25 cellular contexts compared by ENCODE assay signal in the genomic region with DNA sequence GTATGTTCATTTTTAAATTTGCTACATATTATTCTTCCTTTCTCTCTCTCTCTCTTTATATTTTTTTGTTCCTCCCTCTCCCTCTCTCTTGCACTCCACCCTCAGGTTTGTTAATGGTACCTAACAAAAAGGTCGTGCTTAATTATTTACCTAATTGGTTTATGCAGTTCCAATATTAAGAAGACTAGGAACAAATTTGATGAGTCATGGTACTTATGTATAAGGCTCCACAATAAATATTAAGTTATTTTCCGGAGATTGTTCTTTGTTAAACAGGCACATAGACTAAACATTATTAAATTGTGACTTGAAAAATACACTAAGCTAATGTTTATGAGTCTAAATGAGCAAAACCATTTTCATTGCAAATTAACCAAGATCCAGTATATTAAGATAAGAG.
DNase-seq lines count a peak whose midpoint lies in the region; ATAC-seq, FAIRE-seq and TF ChIP-seq lines count a peak whose summit lies in the region.
"Had no signal": no experiment of that assay in that cellular context is flagged by ENCODE, and none has a peak within 500 bp of the region (broad histone marks: within the 10 kb centered on the region; RNA-seq: fewer than 3 reads in every experiment).

No MANE protein-coding gene starts in this region.

- no peaks in the 10 kb centered on the region for H3K79me2 ChIP-seq in HepG2 (ENCODE audit: insufficient read depth, low read length)
- H3K79me2 ChIP-seq in K562 (ENCODE audit: control insufficient read depth, insufficient read depth, low read length) = no peaks in the 10 kb centered on the region

- 40% methylated on average over 2 of the region's 2 CpGs for WGBS in HepG2 (ENCODE audit: low lambda C conversion rate)
- WGBS in right lobe of liver (ENCODE audit: insufficient coverage, low coverage, low lambda C conversion rate, missing lambda C conversion rate) = 82% methylated on average over 2 of the region's 2 CpGs
- 0% methylated on average over 2 of the region's 2 CpGs for WGBS in K562 (ENCODE audit: insufficient coverage, low coverage, missing lambda C conversion rate)

- BruUV-seq in HepG2 (replicated peaks; lab: Mats Ljungman, UMichigan) (no TSS peak), K562 (replicated peaks; lab: Mats Ljungman, UMichigan) (no TSS peak)

- no peaks in the 10 kb centered on the region for H3K4me1 ChIP-seq in HepG2 (ENCODE audit: insufficient read depth, low read length)
- no peaks in the 10 kb centered on the region for H3K4me1 ChIP-seq in right lobe of liver
- H3K4me1 ChIP-seq in K562 (replicated peaks in 1 of 2; ENCODE audit: control insufficient read depth in 2 of 2, insufficient read depth in 2 of 2, low read length in 2 of 2) = no peaks in the 10 kb centered on the region
- H3K4me1 ChIP-seq: BE2C, BLaER1 had no signal

- H3K9ac ChIP-seq in HepG2 (ENCODE audit: insufficient read depth, low read depth, low read length) (no peak overlapping the region), K562 (ENCODE audit: insufficient read depth in 1 of 2, low read depth in 2 of 2, low read length in 2 of 2) (no peak overlapping the region)
- H3K9ac ChIP-seq: BLaER1 had no signal

- POLR2A ChIA-PET in HepG2 (lab: Yijun Ruan, JAX) = no interaction called here
- POLR2A ChIA-PET in K562 (lab: Yijun Ruan, JAX) = no interaction called here

- TF ChIP-seq POLR2A in HepG2 (IDR thresholded peaks at IDR 0.05; ENCODE audit: insufficient read depth in 1 of 2, low read depth in 2 of 2, low read length in 2 of 2) = no peak
- no peak for TF ChIP-seq POLR2A in right lobe of liver (IDR thresholded peaks at IDR 0.05)
- TF ChIP-seq POLR2A in K562 (conservative IDR thresholded peaks at IDR 0.05) = no peak

- in situ Hi-C loops in HepG2 (cut with HindIII; ENCODE audit: extremely low pct_ligation_motif_present, low pct_unique_long_range_greater_than_20kb) (no loop called here), K562 (cut with MboI) (no loop called here)

- H2AFZ ChIP-seq in HepG2 (ENCODE audit: low read length) (no peak overlapping the region), K562 (ENCODE audit: low read depth, low read length) (no peak overlapping the region)

- CTCF ChIA-PET in HepG2 (lab: Yijun Ruan, JAX; ENCODE audit: low intra/inter-chr PET ratio, low total read pairs) (no interaction called here), K562 (lab: Yijun Ruan, JAX; ENCODE audit: low intra/inter-chr PET ratio) (no interaction called here)

- TF ChIP-seq RAD21 in HepG2 (CRISPR knock-in tag; IDR thresholded peaks at IDR 0.05) = no peak
- no peak for TF ChIP-seq RAD21 in K562 (CRISPR knock-in tag; conservative IDR thresholded peaks at IDR 0.05 in 1 of 2, IDR thresholded peaks at IDR 0.05 in 1 of 2)

- no peaks in the 10 kb centered on the region for H4K20me1 ChIP-seq in HepG2 (ENCODE audit: insufficient read depth, low read length)
- H4K20me1 ChIP-seq in K562 (replicated peaks; ENCODE audit: control insufficient read depth, insufficient read depth, low read length) = no peaks in the 10 kb centered on the region
- H4K20me1 ChIP-seq: BLaER1 had no signal

- no peaks in the 10 kb centered on the region for H3K9me1 ChIP-seq in K562 (ENCODE audit: control insufficient read depth, insufficient read depth, low read length)

- H3K4me3 ChIP-seq in HepG2 (replicated peaks in 1 of 3; ENCODE audit: insufficient read depth in 1 of 3, low read depth in 2 of 3, low read length in 3 of 3) = no peak overlapping the region
- H3K4me3 ChIP-seq in right lobe of liver = no peak overlapping the region
- no peak overlapping the region for H3K4me3 ChIP-seq in K562
- H3K4me3 ChIP-seq: BLaER1, GM12878 had no signal

- H3K36me3 ChIP-seq in HepG2 (replicated peaks in 1 of 2; ENCODE audit: control insufficient read depth in 1 of 2, insufficient read depth in 2 of 2, low read length in 2 of 2) = no peaks in the 10 kb centered on the region
- H3K36me3 ChIP-seq in right lobe of liver = no peaks in the 10 kb centered on the region
- no peaks in the 10 kb centered on the region for H3K36me3 ChIP-seq in K562 (ENCODE audit: control insufficient read depth, insufficient read depth, low read length)
- H3K36me3 ChIP-seq: BE2C, BLaER1 had no signal

- FAIRE-seq in HepG2 (lab: Jason Lieb, UNC) (no peak), K562 (lab: Jason Lieb, UNC) (no peak)
- FAIRE-seq: GM12878, GM12892, GM18507 had no signal

- H3K4me2 ChIP-seq in HepG2 (ENCODE audit: low read depth, low read length) (no peak overlapping the region), K562 (ENCODE audit: insufficient read depth, low read length) (no peak overlapping the region)
- H3K4me2 ChIP-seq: BLaER1 had no signal

- H3K27ac ChIP-seq in HepG2 (ENCODE audit: extremely low read length, insufficient read depth, low read length) (no peak overlapping the region), right lobe of liver (no peak overlapping the region), K562 (ENCODE audit: extremely low read depth, low read depth, low read length) (no peak overlapping the region)
- H3K27ac ChIP-seq: 22Rv1, BLaER1 had no signal

- no peak for TF ChIP-seq CTCF in HepG2 (CRISPR knock-in tag; IDR thresholded peaks at IDR 0.05)
- no peak for TF ChIP-seq CTCF in right lobe of liver (IDR thresholded peaks at IDR 0.05)
- TF ChIP-seq CTCF in K562 (IDR thresholded peaks at IDR 0.05 in 2 of 3, conservative IDR thresholded peaks at IDR 0.05 in 1 of 3; ENCODE audit: insufficient read depth in 2 of 3, low read depth in 1 of 3, low read length in 3 of 3) = no peak

- no peaks in the 10 kb centered on the region for H3K27me3 ChIP-seq in HepG2 (ENCODE audit: control insufficient read depth in 1 of 2, insufficient read depth in 2 of 2, low read length in 2 of 2)
- H3K27me3 ChIP-seq in right lobe of liver = no peaks in the 10 kb centered on the region
- H3K27me3 ChIP-seq in K562 (ENCODE audit: control insufficient read depth in 2 of 2, insufficient read depth in 2 of 2, low read length in 2 of 2) = no peaks in the 10 kb centered on the region
- H3K27me3 ChIP-seq: BE2C, BLaER1 had no signal

- intact Hi-C loops in HepG2 (cut with micrococcal nuclease; ENCODE audit: unreplicated experiment) = no loop called here
- intact Hi-C loops in right lobe of liver (cut with DNase I) = no loop called here
- intact Hi-C loops in K562 (cut with micrococcal nuclease) = no loop called here

- H3K9me3 ChIP-seq in HepG2 (ENCODE audit: low read length) (peaks cover 22% of the 10 kb centered on the region), right lobe of liver (no peaks in the 10 kb centered on the region), K562 (replicated peaks; ENCODE audit: control insufficient read depth, insufficient read depth, low read depth, low read length) (no peaks in the 10 kb centered on the region)

- ATAC-seq in HepG2 (no peak), right lobe of liver (no peak), K562 (no peak)
- ATAC-seq: GM12878 had no signal

- no peak for TF ChIP-seq EP300 in HepG2 (IDR thresholded peaks at IDR 0.05; ENCODE audit: low read depth in 2 of 2, low read length in 2 of 2)
- no peak for TF ChIP-seq EP300 in HepG2 (CRISPR knock-in tag; IDR thresholded peaks at IDR 0.05; ENCODE audit: borderline replicate concordance)
- TF ChIP-seq EP300 in K562 (IDR thresholded peaks at IDR 0.05; ENCODE audit: low read length) = no peak

- DNase-seq in HepG2 (ENCODE audit: low spot score) (no peak), right lobe of liver (no peak), K562 (ENCODE audit: extremely low read depth in 1 of 4, low spot score in 3 of 4) (no peak), renal cortical epithelial cell (ENCODE audit: low read depth) (peak; percentile 7), NK-92 (lab: John Stamatoyannopoulos, UW; ENCODE audit: unreplicated experiment) (no peak), mucosa of gallbladder (ENCODE audit: low spot score) (no peak)
- DNase-seq: ACHN; BE2C; C1 segment of cervical spinal cord; CD4-positive, alpha-beta memory T cell; CD4-positive, CD25-positive, alpha-beta regulatory T cell; CD8-positive, alpha-beta memory T cell; COR-L47; DMS 273 treated with DMSO at 0.1 percent for 48 hours; DMS153; DMS53; DMS79; DND-41; EL; GDM1 had no signal

TF ChIP-seq in HepG2, 621 proteins besides CTCF, POLR2A, EP300 and RAD21 (continues in another document):
- no peak for TF ChIP-seq EHMT2 (IDR thresholded peaks at IDR 0.05; ENCODE audit: borderline replicate concordance, low read depth, low read length)
- TF ChIP-seq, protein P1, sequence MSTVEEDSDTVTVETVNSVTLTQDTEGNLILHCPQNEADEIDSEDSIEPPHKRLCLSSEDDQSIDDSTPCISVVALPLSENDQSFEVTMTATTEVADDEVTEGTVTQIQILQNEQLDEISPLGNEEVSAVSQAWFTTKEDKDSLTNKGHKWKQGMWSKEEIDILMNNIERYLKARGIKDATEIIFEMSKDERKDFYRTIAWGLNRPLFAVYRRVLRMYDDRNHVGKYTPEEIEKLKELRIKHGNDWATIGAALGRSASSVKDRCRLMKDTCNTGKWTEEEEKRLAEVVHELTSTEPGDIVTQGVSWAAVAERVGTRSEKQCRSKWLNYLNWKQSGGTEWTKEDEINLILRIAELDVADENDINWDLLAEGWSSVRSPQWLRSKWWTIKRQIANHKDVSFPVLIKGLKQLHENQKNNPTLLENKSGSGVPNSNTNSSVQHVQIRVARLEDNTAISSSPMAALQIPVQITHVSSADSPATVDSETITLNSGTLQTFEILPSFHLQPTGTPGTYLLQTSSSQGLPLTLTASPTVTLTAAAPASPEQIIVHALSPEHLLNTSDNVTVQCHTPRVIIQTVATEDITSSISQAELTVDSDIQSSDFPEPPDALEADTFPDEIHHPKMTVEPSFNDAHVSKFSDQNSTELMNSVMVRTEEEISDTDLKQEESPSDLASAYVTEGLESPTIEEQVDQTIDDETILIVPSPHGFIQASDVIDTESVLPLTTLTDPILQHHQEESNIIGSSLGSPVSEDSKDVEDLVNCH (CRISPR knock-in tag; IDR thresholded peaks at IDR 0.05) = no peak

TF ChIP-seq in K562, 482 proteins besides CTCF, POLR2A, EP300 and RAD21:
- TF ChIP-seq ZFP36 (IDR thresholded peaks at IDR 0.05; ENCODE audit: low read depth, low read length, partially characterized antibody) (no peak), MAFK (IDR thresholded peaks at IDR 0.05; ENCODE audit: low read length) (peak; percentile 12; the same call in 1 of the 2 replicates)

Comparison
In these comparisons a context has a peak if more than half of its experiments do, and no peak if none do; other contexts are left out.
1. Of the 241 proteins assayed by ChIP-seq in both HepG2 and K562: peak only in HepG2: none; only in K562: none; in both: MAFK; in neither: 240.